In the genomic region with DNA sequence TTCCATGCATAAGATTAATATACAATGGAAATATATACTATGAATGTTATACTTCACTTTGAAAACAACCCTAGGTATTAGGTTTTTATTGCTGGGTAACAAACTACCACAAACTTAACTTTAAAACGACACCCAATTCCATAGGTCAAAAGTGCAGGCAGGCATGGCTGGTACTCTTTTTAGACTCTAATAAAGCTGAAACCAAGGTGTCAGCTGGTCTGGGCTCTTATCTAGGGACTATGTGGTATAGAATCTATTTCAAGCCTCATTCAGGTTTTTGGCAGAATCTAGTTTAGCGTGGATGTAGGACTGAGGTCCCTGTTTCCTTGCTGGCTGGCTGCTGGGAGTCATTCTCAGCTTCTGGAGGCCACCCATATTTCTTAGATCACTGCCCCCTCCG, we compare ENCODE assay signal across 23 cellular contexts.
"Had no signal": no experiment of that assay in that cellular context is flagged by ENCODE, and none has a peak within 500 bp of the region (broad histone marks: within the 10 kb centered on the region; RNA-seq: fewer than 3 reads in every experiment).

No MANE protein-coding gene starts in this region.

- H3K4me1 ChIP-seq: SJSA1 had no signal

- H3K36me3 ChIP-seq: adrenal gland, SJSA1 had no signal

- H3K27me3 Mint-ChIP-seq: activated CD4-positive, alpha-beta T cell treated with anti-CD3 and anti-CD28 coated beads, Interleukin-2, amount 10 ng/mL, durations not matched to agents 24 days and 14 days; activated T-cell treated with anti-CD3 and anti-CD28 coated beads, Interleukin-2, amount 50 U/mL, for 24 hours had no signal

- H3K9me3 Mint-ChIP-seq: activated naive CD4-positive, alpha-beta T cell treated with anti-CD3 and anti-CD28 coated beads for 36 hours; activated naive CD4-positive, alpha-beta T cell treated with anti-CD3 and anti-CD28 coated beads, Interleukin-2, amount 50 U/mL, for 72 hours; T-helper 1 cell treated with Interleukin-12 subunit alpha and Interleukin-12 subunit beta and Interleukin-4 antibody, amounts not matched to agents 30 μg/mL and 1 μg/mL, for 36 hours; T-helper 2 cell treated with Interferon-gamma antibody and Interleukin-4, amounts not matched to agents 5 μg/mL and 100 μg/mL, for 36 hours had no signal

- DNase-seq: activated CD4-positive, alpha-beta T cell treated with anti-CD3 and anti-CD28 coated beads, Interleukin-2, amount 10 ng/mL, durations not matched to agents 24 days and 14 days; activated CD4-positive, alpha-beta T cell treated with anti-CD3 and anti-CD28 coated beads, Interleukin-2, amount 50 U/mL, for 4 hours; activated CD8-positive, alpha-beta T cell treated with anti-CD3 and anti-CD28 coated beads, Interleukin-2, amount 10 ng/mL, durations not matched to agents 7 days and 5 days; activated gamma-delta T cell treated with Interleukin-2 at 50 U/mL for 16 hours; activated naive CD4-positive, alpha-beta T cell treated with anti-CD3 and anti-CD28 coated beads for 36 hours; activated T-cell treated with anti-CD3 and anti-CD28 coated beads, Interleukin-2, amount 50 U/mL, for 24 hours; adrenal gland; body of pancreas; central memory CD4-positive, alpha-beta T cell; NCI-H1105 treated with DMSO at 0.1 percent for 48 hours; NCI-H1436; NCI-H1694; NCI-H1930; NCI-H2171; NCI-H510A; NCI-H69; SHP77 treated with DMSO at 0.1 percent for 48 hours; SK-N-SH had no signal

- H3K4me3 ChIP-seq: adrenal gland, body of pancreas, SJSA1 had no signal

- ATAC-seq: activated CD8-positive, alpha-beta T cell treated with anti-CD3 and anti-CD28 coated beads, Interleukin-2, amount 10 ng/mL, durations not matched to agents 7 days and 5 days; activated naive CD4-positive, alpha-beta T cell treated with anti-CD3 and anti-CD28 coated beads, Interleukin-2, amount 50 U/mL, for 72 hours; body of pancreas; Panc1 had no signal

- H3K4me3 Mint-ChIP-seq: activated CD4-positive, alpha-beta T cell treated with anti-CD3 and anti-CD28 coated beads, Interleukin-2, amount 10 ng/mL, durations not matched to agents 24 days and 14 days; activated CD8-positive, alpha-beta T cell treated with anti-CD3 and anti-CD28 coated beads, Interleukin-2, amount 10 ng/mL, durations not matched to agents 7 days and 5 days; activated naive CD4-positive, alpha-beta T cell treated with anti-CD3 and anti-CD28 coated beads for 36 hours; activated T-cell treated with anti-CD3 and anti-CD28 coated beads, Interleukin-2, amount 50 U/mL, for 24 hours; T-helper 1 cell treated with Interleukin-12 subunit alpha and Interleukin-12 subunit beta and Interleukin-4 antibody, amounts not matched to agents 30 μg/mL and 1 μg/mL, for 36 hours; T-helper 2 cell treated with Interferon-gamma antibody and Interleukin-4, amounts not matched to agents 5 μg/mL and 100 μg/mL, for 36 hours had no signal

- H3K27ac Mint-ChIP-seq: activated CD4-positive, alpha-beta T cell treated with anti-CD3 and anti-CD28 coated beads, Interleukin-2, amount 10 ng/mL, durations not matched to agents 24 days and 14 days; activated CD8-positive, alpha-beta T cell treated with anti-CD3 and anti-CD28 coated beads, Interleukin-2, amount 10 ng/mL, durations not matched to agents 7 days and 5 days; activated naive CD4-positive, alpha-beta T cell treated with anti-CD3 and anti-CD28 coated beads for 36 hours; activated naive CD4-positive, alpha-beta T cell treated with anti-CD3 and anti-CD28 coated beads, Interleukin-2, amount 50 U/mL, for 72 hours; activated T-cell treated with anti-CD3 and anti-CD28 coated beads, Interleukin-2, amount 50 U/mL, for 24 hours; T-helper 1 cell treated with Interleukin-12 subunit alpha and Interleukin-12 subunit beta and Interleukin-4 antibody, amounts not matched to agents 30 μg/mL and 1 μg/mL, for 36 hours; T-helper 2 cell treated with Interferon-gamma antibody and Interleukin-4, amounts not matched to agents 5 μg/mL and 100 μg/mL, for 36 hours had no signal

- H3K4me2 ChIP-seq: SK-N-SH had no signal

- H3K4me1 Mint-ChIP-seq: activated CD4-positive, alpha-beta T cell treated with anti-CD3 and anti-CD28 coated beads, Interleukin-2, amount 10 ng/mL, durations not matched to agents 24 days and 14 days had no signal

- H3K27me3 ChIP-seq: adrenal gland, body of pancreas, SJSA1 had no signal

- H3K9me3 ChIP-seq: adrenal gland, body of pancreas, SJSA1, SK-N-SH had no signal

- H3K27ac ChIP-seq: adrenal gland, body of pancreas, SJSA1 had no signal

- H3K9ac ChIP-seq: SK-N-SH had no signal

- H3K9me2 ChIP-seq: SK-N-SH had no signal
